Comparison of ENCODE assay signal across 8 cellular contexts in genomic region chr18:45106331-45106774, GRCh38.
DNase-seq lines count a peak whose midpoint lies in the region; ATAC-seq lines count a peak whose summit lies in the region.

No MANE protein-coding gene starts in this region.

- no peaks in the 10 kb centered on the region for H3K27me3 ChIP-seq in aorta (ENCODE audit: control insufficient read depth in 1 of 2, insufficient read depth in 2 of 2, low read length in 1 of 2)

- no peaks in the 10 kb centered on the region for H3K36me3 ChIP-seq in aorta (ENCODE audit: control insufficient read depth in 1 of 2, insufficient read depth in 2 of 2, low read length in 1 of 2)

- 22 to 23% methylated on average over 2 of the region's 2 CpGs for WGBS in aorta, 2 donors

- H3K9me3 ChIP-seq in aorta (ENCODE audit: control insufficient read depth, low read length), result peaks cover 1% of the 10 kb centered on the region

- no peak overlapping the region for H3K4me3 ChIP-seq in aorta (ENCODE audit: low read length in 2 of 2)

- intact Hi-C loops in aorta (cut with DNase I), result no loop called here

- peak; percentile 96 for ATAC-seq in GM18861 (IDR thresholded peaks at IDR 0.05; ENCODE audit: unreplicated experiment)
- ATAC-seq in HG02759 (IDR thresholded peaks at IDR 0.05; ENCODE audit: unreplicated experiment), result peak; percentile 84
- no peak for ATAC-seq in aorta (ENCODE audit: low FRiP score)

- no peak overlapping the region for H3K27ac ChIP-seq in aorta (ENCODE audit: low read depth in 1 of 2, low read length in 2 of 2)

- DNase-seq in NCI-H2029 treated with DMSO at 0.1 percent for 48 hours (lab: John Stamatoyannopoulos, UW) (peak; percentile 30), kidney tubule cell (ENCODE audit: low spot score) (peak; percentile 15), HPDE6-E6E7 (ENCODE audit: extremely low spot score) (no peak), aorta (no peak), NCI-H1694 (lab: John Stamatoyannopoulos, UW) (no peak)
- DNase-seq in stimulated activated naive CD4-positive, alpha-beta T cell treated with Interleukin-2 at 50 U/mL for 16 hours (lab: John Stamatoyannopoulos, UW), result no peak

- no peaks in the 10 kb centered on the region for H3K4me1 ChIP-seq in aorta (ENCODE audit: control insufficient read depth in 1 of 2, insufficient read depth in 2 of 2, low read length in 2 of 2)

Comparison
In these comparisons a context has a peak if more than half of its experiments do, and no peak if none do; other contexts are left out.
1. DNase-seq: peak in NCI-H2029 treated with DMSO at 0.1 percent for 48 hours (single experiment) and kidney tubule cell (single experiment); none in stimulated activated naive CD4-positive, alpha-beta T cell treated with Interleukin-2 at 50 U/mL for 16 hours (single experiment), HPDE6-E6E7 (single experiment), aorta (0 of 2) and NCI-H1694 (single experiment).